In the genomic region with DNA sequence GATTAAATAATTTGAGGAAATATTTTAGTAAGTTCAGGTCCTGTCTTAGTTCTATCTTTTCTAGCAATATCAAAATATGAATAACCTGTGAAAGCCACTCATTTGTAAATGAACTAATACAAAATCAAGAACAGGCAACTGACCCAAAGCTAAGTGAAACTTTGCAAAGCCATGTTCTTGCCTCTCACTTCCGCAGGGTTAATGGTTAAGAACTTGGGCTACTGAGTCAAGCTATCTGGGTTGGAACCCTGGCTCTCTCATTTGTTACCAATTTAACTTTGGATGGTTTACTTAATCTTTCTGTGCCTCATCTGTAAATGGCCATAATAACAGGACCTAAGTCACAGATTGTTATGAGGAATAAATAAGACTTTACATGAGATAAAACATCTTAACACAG, we compare ENCODE assay signal across 2 cellular contexts.
TF ChIP-seq lines count a peak whose summit lies in the region.

No MANE protein-coding gene starts in this region.

TF ChIP-seq in HepG2, 621 proteins besides CTCF, POLR2A, EP300 and RAD21:
- TF ChIP-seq SP5 (CRISPR knock-in tag; IDR thresholded peaks at IDR 0.05; ENCODE audit: borderline replicate concordance, low read depth) (no peak), ZEB1 (IDR thresholded peaks at IDR 0.05; ENCODE audit: insufficient replicate concordance, low read depth) (no peak), PRMT3 (CRISPR knock-in tag; IDR thresholded peaks at IDR 0.05; ENCODE audit: borderline replicate concordance, low read depth) (no peak), NFE2L1 (CRISPR knock-in tag; IDR thresholded peaks at IDR 0.05; ENCODE audit: borderline replicate concordance) (no peak)

TF ChIP-seq in WTC11, 78 proteins besides CTCF, POLR2A, EP300 and RAD21:
- TF ChIP-seq GRHL2 (CRISPR knock-in tag; IDR thresholded peaks at IDR 0.05; ENCODE audit: insufficient replicate concordance, severe bottlenecking) (no peak), IRF1 (CRISPR knock-in tag; IDR thresholded peaks at IDR 0.05) (no peak), NFATC4 (CRISPR knock-in tag; IDR thresholded peaks at IDR 0.05) (no peak), ZNF219 (CRISPR knock-in tag; IDR thresholded peaks at IDR 0.05; ENCODE audit: borderline replicate concordance) (no peak), ZNF121 (CRISPR knock-in tag; IDR thresholded peaks at IDR 0.05) (no peak), NR1H2 (CRISPR knock-in tag; IDR thresholded peaks at IDR 0.05) (no peak), ARID4B (CRISPR knock-in tag; IDR thresholded peaks at IDR 0.05; ENCODE audit: borderline replicate concordance) (no peak), ELF4 (CRISPR knock-in tag; IDR thresholded peaks at IDR 0.05; ENCODE audit: low read depth) (no peak), RELA (CRISPR knock-in tag; IDR thresholded peaks at IDR 0.05; ENCODE audit: borderline replicate concordance) (no peak), MLX (CRISPR knock-in tag; IDR thresholded peaks at IDR 0.05) (no peak), ZNF138 (CRISPR knock-in tag; conservative IDR thresholded peaks at IDR 0.05) (no peak), ATF3 (CRISPR knock-in tag; conservative IDR thresholded peaks at IDR 0.05) (no peak), JUN (CRISPR knock-in tag; IDR thresholded peaks at IDR 0.05) (no peak), GABPB1 (CRISPR knock-in tag; IDR thresholded peaks at IDR 0.05) (no peak)
- TF ChIP-seq, protein P1, sequence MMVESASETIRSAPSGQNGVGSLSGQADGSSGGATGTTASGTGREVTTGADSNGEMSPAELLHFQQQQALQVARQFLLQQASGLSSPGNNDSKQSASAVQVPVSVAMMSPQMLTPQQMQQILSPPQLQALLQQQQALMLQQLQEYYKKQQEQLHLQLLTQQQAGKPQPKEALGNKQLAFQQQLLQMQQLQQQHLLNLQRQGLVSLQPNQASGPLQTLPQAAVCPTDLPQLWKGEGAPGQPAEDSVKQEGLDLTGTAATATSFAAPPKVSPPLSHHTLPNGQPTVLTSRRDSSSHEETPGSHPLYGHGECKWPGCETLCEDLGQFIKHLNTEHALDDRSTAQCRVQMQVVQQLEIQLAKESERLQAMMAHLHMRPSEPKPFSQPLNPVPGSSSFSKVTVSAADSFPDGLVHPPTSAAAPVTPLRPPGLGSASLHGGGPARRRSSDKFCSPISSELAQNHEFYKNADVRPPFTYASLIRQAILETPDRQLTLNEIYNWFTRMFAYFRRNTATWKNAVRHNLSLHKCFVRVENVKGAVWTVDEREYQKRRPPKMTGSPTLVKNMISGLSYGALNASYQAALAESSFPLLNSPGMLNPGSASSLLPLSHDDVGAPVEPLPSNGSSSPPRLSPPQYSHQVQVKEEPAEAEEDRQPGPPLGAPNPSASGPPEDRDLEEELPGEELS (CRISPR knock-in tag; IDR thresholded peaks at IDR 0.05) = no peak
- TF ChIP-seq, protein P2, sequence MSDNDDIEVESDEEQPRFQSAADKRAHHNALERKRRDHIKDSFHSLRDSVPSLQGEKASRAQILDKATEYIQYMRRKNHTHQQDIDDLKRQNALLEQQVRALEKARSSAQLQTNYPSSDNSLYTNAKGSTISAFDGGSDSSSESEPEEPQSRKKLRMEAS (CRISPR knock-in tag; IDR thresholded peaks at IDR 0.05) = no peak
- TF ChIP-seq, protein P3, sequence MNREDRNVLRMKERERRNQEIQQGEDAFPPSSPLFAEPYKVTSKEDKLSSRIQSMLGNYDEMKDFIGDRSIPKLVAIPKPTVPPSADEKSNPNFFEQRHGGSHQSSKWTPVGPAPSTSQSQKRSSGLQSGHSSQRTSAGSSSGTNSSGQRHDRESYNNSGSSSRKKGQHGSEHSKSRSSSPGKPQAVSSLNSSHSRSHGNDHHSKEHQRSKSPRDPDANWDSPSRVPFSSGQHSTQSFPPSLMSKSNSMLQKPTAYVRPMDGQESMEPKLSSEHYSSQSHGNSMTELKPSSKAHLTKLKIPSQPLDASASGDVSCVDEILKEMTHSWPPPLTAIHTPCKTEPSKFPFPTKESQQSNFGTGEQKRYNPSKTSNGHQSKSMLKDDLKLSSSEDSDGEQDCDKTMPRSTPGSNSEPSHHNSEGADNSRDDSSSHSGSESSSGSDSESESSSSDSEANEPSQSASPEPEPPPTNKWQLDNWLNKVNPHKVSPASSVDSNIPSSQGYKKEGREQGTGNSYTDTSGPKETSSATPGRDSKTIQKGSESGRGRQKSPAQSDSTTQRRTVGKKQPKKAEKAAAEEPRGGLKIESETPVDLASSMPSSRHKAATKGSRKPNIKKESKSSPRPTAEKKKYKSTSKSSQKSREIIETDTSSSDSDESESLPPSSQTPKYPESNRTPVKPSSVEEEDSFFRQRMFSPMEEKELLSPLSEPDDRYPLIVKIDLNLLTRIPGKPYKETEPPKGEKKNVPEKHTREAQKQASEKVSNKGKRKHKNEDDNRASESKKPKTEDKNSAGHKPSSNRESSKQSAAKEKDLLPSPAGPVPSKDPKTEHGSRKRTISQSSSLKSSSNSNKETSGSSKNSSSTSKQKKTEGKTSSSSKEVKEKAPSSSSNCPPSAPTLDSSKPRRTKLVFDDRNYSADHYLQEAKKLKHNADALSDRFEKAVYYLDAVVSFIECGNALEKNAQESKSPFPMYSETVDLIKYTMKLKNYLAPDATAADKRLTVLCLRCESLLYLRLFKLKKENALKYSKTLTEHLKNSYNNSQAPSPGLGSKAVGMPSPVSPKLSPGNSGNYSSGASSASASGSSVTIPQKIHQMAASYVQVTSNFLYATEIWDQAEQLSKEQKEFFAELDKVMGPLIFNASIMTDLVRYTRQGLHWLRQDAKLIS (CRISPR knock-in tag; IDR thresholded peaks at IDR 0.05; ENCODE audit: borderline replicate concordance) = no peak
- TF ChIP-seq, protein P4, sequence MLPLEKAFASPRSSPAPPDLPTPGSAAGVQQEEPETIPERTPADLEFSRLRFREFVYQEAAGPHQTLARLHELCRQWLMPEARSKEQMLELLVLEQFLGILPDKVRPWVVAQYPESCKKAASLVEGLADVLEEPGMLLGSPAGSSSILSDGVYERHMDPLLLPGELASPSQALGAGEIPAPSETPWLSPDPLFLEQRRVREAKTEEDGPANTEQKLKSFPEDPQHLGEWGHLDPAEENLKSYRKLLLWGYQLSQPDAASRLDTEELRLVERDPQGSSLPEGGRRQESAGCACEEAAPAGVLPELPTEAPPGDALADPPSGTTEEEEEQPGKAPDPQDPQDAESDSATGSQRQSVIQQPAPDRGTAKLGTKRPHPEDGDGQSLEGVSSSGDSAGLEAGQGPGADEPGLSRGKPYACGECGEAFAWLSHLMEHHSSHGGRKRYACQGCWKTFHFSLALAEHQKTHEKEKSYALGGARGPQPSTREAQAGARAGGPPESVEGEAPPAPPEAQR (CRISPR knock-in tag; IDR thresholded peaks at IDR 0.05) = no peak
TF ChIP-seq in WTC11: peak in this region for 0.
